8 cellular contexts compared by ENCODE assay signal in genomic region chr16:3282103-3282746, GRCh38. TPM values are rescaled to one million over a fixed set of nuclear protein-coding genes. Genes with fewer than 3 reads are reported as not detected.
A peak's percentile ranks its signal among the peaks of the same experiment; 100 is the strongest.
DNase-seq lines count a peak whose midpoint lies in the region; ATAC-seq and TF ChIP-seq lines count a peak whose summit lies in the region.

No MANE protein-coding gene starts in this region.

- TF ChIP-seq CTCF in DND-41 (IDR thresholded peaks at IDR 0.05; ENCODE audit: borderline replicate concordance, extremely low read depth, low read length, poor library complexity, severe bottlenecking) = peak; percentile 20
- TF ChIP-seq CTCF in PC-9 (conservative IDR thresholded peaks at IDR 0.05) = no peak
- no peak for TF ChIP-seq CTCF in colonic mucosa (IDR thresholded peaks at IDR 0.05)

- peaks cover 35% of the 10 kb centered on the region for H3K36me3 ChIP-seq in DND-41 (ENCODE audit: insufficient read depth, low read length)
- H3K36me3 ChIP-seq in PC-9 (ENCODE audit: low read depth) = peaks cover 30% of the 10 kb centered on the region
- H3K36me3 ChIP-seq in colonic mucosa = no peaks in the 10 kb centered on the region
- H3K36me3 ChIP-seq in urinary bladder (ENCODE audit: insufficient read depth) = peaks cover 7% of the 10 kb centered on the region

- ATAC-seq in DND-41 (ENCODE audit: insufficient read depth, low read depth) (peak; percentile 52), GM21423 (IDR thresholded peaks at IDR 0.05; ENCODE audit: unreplicated experiment) (peak; percentile 15)

- peak overlapping the region; percentile 94 for H3K4me2 ChIP-seq in DND-41 (ENCODE audit: insufficient read depth, low read length)
- peak overlapping the region; percentile 90 for H3K4me2 ChIP-seq in PC-9

- H3K9me3 ChIP-seq in DND-41 (ENCODE audit: insufficient read depth, low read length, severe bottlenecking) = no peaks in the 10 kb centered on the region
- H3K9me3 ChIP-seq in PC-9 (ENCODE audit: insufficient read depth, low read depth) = peaks cover 10% of the 10 kb centered on the region
- H3K9me3 ChIP-seq in colonic mucosa = no peaks in the 10 kb centered on the region

- POLR2A ChIA-PET in PC-9 (lab: Charles Lee; ENCODE audit: unreplicated experiment) = interaction anchor here (0.5 to 0.7 kb wide), 6 partner anchors 15 to 831 kb away, joined by 4 to 26 read pairs (median 11); no protein-coding TSS in a partner anchor

- peaks cover 43% of the 10 kb centered on the region for H3K79me2 ChIP-seq in DND-41 (ENCODE audit: insufficient read depth, low read length)
- peaks cover 37% of the 10 kb centered on the region for H3K79me2 ChIP-seq in PC-9 (ENCODE audit: low read depth)

- H3K27ac ChIP-seq in DND-41 (ENCODE audit: low read length) (peak overlapping the region; percentile 96), PC-9 (peak overlapping the region; percentile 97), colonic mucosa (peak overlapping the region; percentile 96), urinary bladder (ENCODE audit: low read depth) (peak overlapping the region; percentile 51)

- BruUV-seq in PC-9 (replicated peaks; lab: Mats Ljungman, UMichigan) = no TSS peak

- WGBS in urinary bladder = 12% methylated on average over 30 of the region's 30 CpGs

- H3F3A ChIP-seq in PC-9 (ENCODE audit: insufficient read depth, low read depth) = peaks cover 8% of the 10 kb centered on the region; the same call in 1 of the 2 replicates

- H4K20me1 ChIP-seq in DND-41 (ENCODE audit: insufficient read depth, low read length) (peaks cover 26% of the 10 kb centered on the region), PC-9 (ENCODE audit: insufficient read depth) (no peaks in the 10 kb centered on the region)

- H3K27me3 ChIP-seq in DND-41 (ENCODE audit: insufficient read depth, low read length, poor library complexity) = no peaks in the 10 kb centered on the region
- no peaks in the 10 kb centered on the region for H3K27me3 ChIP-seq in PC-9 (ENCODE audit: insufficient read depth, low read depth)
- no peaks in the 10 kb centered on the region for H3K27me3 ChIP-seq in colonic mucosa

- H2AFZ ChIP-seq in DND-41 (ENCODE audit: low read depth, low read length) = peak overlapping the region; percentile 85
- H2AFZ ChIP-seq in PC-9 = peak overlapping the region; percentile 90

- no peaks in the 10 kb centered on the region for H3K9me2 ChIP-seq in PC-9 (ENCODE audit: insufficient read depth)

- H3K4me1 ChIP-seq in DND-41 (ENCODE audit: insufficient read depth, low read length) (peaks cover 40% of the 10 kb centered on the region), PC-9 (replicated peaks; ENCODE audit: insufficient read depth) (peaks cover 18% of the 10 kb centered on the region), colonic mucosa (peaks cover 15% of the 10 kb centered on the region), urinary bladder (ENCODE audit: insufficient read depth) (no peaks in the 10 kb centered on the region)

- H3K9ac ChIP-seq in DND-41 (ENCODE audit: low read depth, low read length) (peak overlapping the region; percentile 89), colonic mucosa (ENCODE audit: low read depth in 2 of 2, low read length in 2 of 2) (peak overlapping the region; percentile 89 to 93)

- intact Hi-C loops in PC-9 (cut with micrococcal nuclease; ENCODE audit: unreplicated experiment) (loop anchor here (1.0 to 2.0 kb wide), 4 partner anchors 18 to 219 kb away; partner anchors contain the start of genes CLUAP1, ZNF174, ZNF200 and ZSCAN32), colonic mucosa (cut with DNase I) (loop anchor here (10.0 kb wide), 1 partner anchor 223 kb away; the partner anchor contains the start of gene CLUAP1)

- DNase-seq in DND-41 (no peak), HK-2 (ENCODE audit: unreplicated experiment) (peak; percentile 70), PC-9 (peak in 1 of 2 experiments; percentile 62), colonic mucosa (no peak), lung microvascular endothelial cell (ENCODE audit: low read depth in 2 of 2) (peak; percentile 81 to 84)
- no peak for DNase-seq in NK-92 treated with Interleukin-12 subunit alpha and Interleukin-12 subunit beta, amount 100 ng/mL, for 24 hours (lab: John Stamatoyannopoulos, UW)

- CTCF ChIA-PET in PC-9 (lab: Charles Lee) = no interaction called here

- H3K4me3 ChIP-seq in DND-41 (ENCODE audit: low read depth in 1 of 2, low read length in 2 of 2) (peak overlapping the region; percentile 50 to 90), PC-9 (peak overlapping the region; percentile 63), colonic mucosa (peak overlapping the region; percentile 84), urinary bladder (ENCODE audit: low read depth, low read length) (peak overlapping the region; percentile 83)

RNA-seq across cellular contexts. Expression of gene ZNF263, which starts 1.1 kb away (rescaled TPM):
- total RNA-seq in PC-9 (2021) (36.8 and 49.8 TPM in 2 replicates), colonic mucosa (10 to 100 TPM; 19.5 to 27.2 TPM), lung microvascular endothelial cell (28.5 and 43.5 TPM in 2 replicates), urinary bladder (39.7 TPM)
- polyA plus RNA-seq in urinary bladder = 35.8 TPM

RNA-seq across cellular contexts. Expression of gene TIGD7, which starts 23.0 kb away (rescaled TPM):
- total RNA-seq in PC-9 (2021) (8.7 and 10.9 TPM in 2 replicates), colonic mucosa (1 to 10 TPM; 2.1 to 3.1 TPM), lung microvascular endothelial cell (1.7 and 3.2 TPM in 2 replicates), urinary bladder (18.5 TPM)
- polyA plus RNA-seq in urinary bladder = 9.6 TPM

RNA-seq across cellular contexts. Expression of gene ZNF75A, which starts 23.1 kb away (rescaled TPM):
- total RNA-seq in PC-9 (2021) = 32.2 and 35.2 TPM in 2 replicates
- total RNA-seq in colonic mucosa = 10 to 100 TPM; 14.2 to 20.5 TPM
- total RNA-seq in lung microvascular endothelial cell = 9.6 and 13.3 TPM in 2 replicates
- total RNA-seq in urinary bladder = 45.4 TPM
- 16.4 TPM for polyA plus RNA-seq in urinary bladder

RNA-seq across cellular contexts. Expression of gene MEFV, which starts 25.8 kb away (rescaled TPM):
- not detected in 2 replicates for total RNA-seq in PC-9 (2021)
- total RNA-seq in colonic mucosa = 1 to 10 TPM in 1 of 2 donors, under 1 TPM in 1; 0.57 to 1.1 TPM
- not detected in 2 replicates for total RNA-seq in lung microvascular endothelial cell
- total RNA-seq in urinary bladder = 0.58 TPM
- 0.80 TPM for polyA plus RNA-seq in urinary bladder

RNA-seq across cellular contexts. Expression of gene ZNF200, which starts 47.3 kb away (rescaled TPM):
- total RNA-seq in PC-9 (2021) (12.1 and 13.2 TPM in 2 replicates), colonic mucosa (1 to 10 TPM; 7.1 to 7.2 TPM), lung microvascular endothelial cell (7.0 and 10.1 TPM in 2 replicates), urinary bladder (15.2 TPM)
- polyA plus RNA-seq in urinary bladder = 5.2 TPM

Comparison
In these comparisons a context has a peak if more than half of its experiments do, and no peak if none do; other contexts are left out.
1. DNase-seq: peak in HK-2 (single experiment) and lung microvascular endothelial cell (2 of 2); none in DND-41 (single experiment), colonic mucosa (single experiment) and NK-92 treated with Interleukin-12 subunit alpha and Interleukin-12 subunit beta, amount 100 ng/mL, for 24 hours (single experiment).
2. Peak in every context shown above with its lines, with median percentiles within 50 percentile points of each other: H3K27ac ChIP-seq and H3K4me3 ChIP-seq.